ENCODE assay signal across 18 cellular contexts in genomic region chrX:135981662-135982061, GRCh38. TPM values are rescaled to one million over a fixed set of nuclear protein-coding genes. Genes with fewer than 3 reads are reported as not detected.
A peak's percentile ranks its signal among the peaks of the same experiment; 100 is the strongest.
DNase-seq lines count a peak whose midpoint lies in the region; ATAC-seq, FAIRE-seq and TF ChIP-seq lines count a peak whose summit lies in the region.
"Had no signal": no experiment of that assay in that cellular context is flagged by ENCODE, and none has a peak within 500 bp of the region (broad histone marks: within the 10 kb centered on the region; RNA-seq: fewer than 3 reads in every experiment).

No MANE protein-coding gene starts in this region.

- H3K36me3 ChIP-seq in small intestine (ENCODE audit: control insufficient read depth in 2 of 2, insufficient read depth in 2 of 2, low read length in 2 of 2) = no peaks in the 10 kb centered on the region

- CTCF ChIA-PET in CD4-positive, alpha-beta T cell (lab: Charles Lee) = no interaction called here
- CTCF ChIA-PET in activated CD8-positive, alpha-beta T cell treated with anti-CD3 and anti-CD28 coated beads for 36 hours (lab: Charles Lee) = no interaction called here

- H3K27ac Mint-ChIP-seq in CD4-positive, alpha-beta T cell = peak overlapping the region; percentile 89
- peak overlapping the region; percentile 85 for H3K27ac Mint-ChIP-seq in dendritic cell treated with granulocyte-macrophage colony-stimulating factor and Interleukin-4, amounts not matched to agents 40 ng/mL and 50 ng/mL, for 4 days
- H3K27ac Mint-ChIP-seq in activated CD8-positive, alpha-beta T cell treated with anti-CD3 and anti-CD28 coated beads for 36 hours = no peak overlapping the region

- H3K27me3 Mint-ChIP-seq in CD4-positive, alpha-beta T cell = no peaks in the 10 kb centered on the region
- no peaks in the 10 kb centered on the region for H3K27me3 Mint-ChIP-seq in dendritic cell treated with granulocyte-macrophage colony-stimulating factor and Interleukin-4, amounts not matched to agents 40 ng/mL and 50 ng/mL, for 4 days
- H3K27me3 Mint-ChIP-seq in activated CD8-positive, alpha-beta T cell treated with anti-CD3 and anti-CD28 coated beads for 36 hours = no peaks in the 10 kb centered on the region

- FAIRE-seq in small intestine (lab: Jason Lieb, UNC) = no peak

- POLR2A ChIA-PET in CD4-positive, alpha-beta T cell (lab: Charles Lee) = no interaction called here
- POLR2A ChIA-PET in activated CD8-positive, alpha-beta T cell treated with anti-CD3 and anti-CD28 coated beads for 36 hours (lab: Charles Lee) = no interaction called here

- no peak overlapping the region for H3K27ac ChIP-seq in CD4-positive, alpha-beta T cell (ENCODE audit: low read depth, low read length)
- H3K27ac ChIP-seq in small intestine (ENCODE audit: low read depth in 1 of 2, low read length in 1 of 2) = no peak overlapping the region
- H3K27ac ChIP-seq: PC-9 had no signal

- peaks cover 12% of the 10 kb centered on the region for H3K36me3 Mint-ChIP-seq in CD4-positive, alpha-beta T cell (ENCODE audit: low read depth)
- H3K36me3 Mint-ChIP-seq in dendritic cell treated with granulocyte-macrophage colony-stimulating factor and Interleukin-4, amounts not matched to agents 40 ng/mL and 50 ng/mL, for 4 days (ENCODE audit: low read depth) = peaks cover 8% of the 10 kb centered on the region
- H3K36me3 Mint-ChIP-seq in activated CD8-positive, alpha-beta T cell treated with anti-CD3 and anti-CD28 coated beads for 36 hours (ENCODE audit: low read depth) = no peaks in the 10 kb centered on the region

- H3K4me1 Mint-ChIP-seq in CD4-positive, alpha-beta T cell (ENCODE audit: low read depth) = peaks cover 65% of the 10 kb centered on the region
- H3K4me1 Mint-ChIP-seq in dendritic cell treated with granulocyte-macrophage colony-stimulating factor and Interleukin-4, amounts not matched to agents 40 ng/mL and 50 ng/mL, for 4 days (ENCODE audit: low read depth) = peaks cover 42% of the 10 kb centered on the region
- peaks cover 41% of the 10 kb centered on the region for H3K4me1 Mint-ChIP-seq in activated CD8-positive, alpha-beta T cell treated with anti-CD3 and anti-CD28 coated beads for 36 hours (ENCODE audit: low read depth)

- no peak overlapping the region for H3K4me3 ChIP-seq in small intestine (ENCODE audit: low read depth in 1 of 2, low read length in 2 of 2)
- H3K4me3 ChIP-seq: PC-9 had no signal

- H3K9me3 Mint-ChIP-seq in CD4-positive, alpha-beta T cell = no peaks in the 10 kb centered on the region
- no peaks in the 10 kb centered on the region for H3K9me3 Mint-ChIP-seq in dendritic cell treated with granulocyte-macrophage colony-stimulating factor and Interleukin-4, amounts not matched to agents 40 ng/mL and 50 ng/mL, for 4 days
- H3K9me3 Mint-ChIP-seq in activated CD8-positive, alpha-beta T cell treated with anti-CD3 and anti-CD28 coated beads for 36 hours = no peaks in the 10 kb centered on the region

- ATAC-seq in CD4-positive, alpha-beta T cell (ENCODE audit: poor library complexity) = no peak
- ATAC-seq in activated CD8-positive, alpha-beta T cell treated with anti-CD3 and anti-CD28 coated beads for 36 hours = no peak

- no peak for TF ChIP-seq CTCF in CD4-positive, alpha-beta T cell (IDR thresholded peaks at IDR 0.05)
- TF ChIP-seq CTCF in activated CD8-positive, alpha-beta T cell treated with anti-CD3 and anti-CD28 coated beads for 36 hours (IDR thresholded peaks at IDR 0.05) = no peak

- DNase-seq in CD4-positive, alpha-beta T cell = no peak
- peak; percentile 33 for DNase-seq in OCI-M1 (lab: John Stamatoyannopoulos, UW)
- DNase-seq in small intestine = peak; percentile 19
- DNase-seq in activated CD8-positive, alpha-beta T cell treated with anti-CD3 and anti-CD28 coated beads for 36 hours = no peak
- DNase-seq in mucosa of gallbladder (ENCODE audit: low spot score) = no peak
- no peak for DNase-seq in NCI-H1436 treated with DMSO at 0.1 percent for 48 hours (lab: John Stamatoyannopoulos, UW)
- DNase-seq: ACHN, COR-L47, DMS153, EL, GOT3, KG1, NCI-H1105 treated with DMSO at 0.1 percent for 48 hours, NCI-H2029, NCI-H2171 treated with DMSO at 0.1 percent for 48 hours, NCI-H526, PC-9 had no signal

- no peaks in the 10 kb centered on the region for H3K4me1 ChIP-seq in small intestine (ENCODE audit: control insufficient read depth in 2 of 2, insufficient read depth in 1 of 2, low read depth in 1 of 2, low read length in 1 of 2)

- H3K4me3 Mint-ChIP-seq in CD4-positive, alpha-beta T cell = peak overlapping the region; percentile 2
- no peak overlapping the region for H3K4me3 Mint-ChIP-seq in dendritic cell treated with granulocyte-macrophage colony-stimulating factor and Interleukin-4, amounts not matched to agents 40 ng/mL and 50 ng/mL, for 4 days
- H3K4me3 Mint-ChIP-seq in activated CD8-positive, alpha-beta T cell treated with anti-CD3 and anti-CD28 coated beads for 36 hours = no peak overlapping the region

- no peaks in the 10 kb centered on the region for H3K27me3 ChIP-seq in CD4-positive, alpha-beta T cell (ENCODE audit: control insufficient read depth, insufficient read depth, low read length)
- H3K27me3 ChIP-seq in small intestine (ENCODE audit: control insufficient read depth in 2 of 2, insufficient read depth in 2 of 2, low read length in 2 of 2) = no peaks in the 10 kb centered on the region

- intact Hi-C loops in CD4-positive, alpha-beta T cell (cut with DNase I, micrococcal nuclease) = loop anchor here in 1 of 2 experiments (10.0 kb wide), 1 partner anchor 163 kb away; the partner anchor contains the start of gene FHL1
- intact Hi-C loops in dendritic cell treated with granulocyte-macrophage colony-stimulating factor and Interleukin-4, amounts not matched to agents 40 ng/mL and 50 ng/mL, for 4 days (cut with micrococcal nuclease) = loop anchor here (1.0 kb wide), 1 partner anchor 7 kb away; no protein-coding TSS in a partner anchor
- intact Hi-C loops in activated CD8-positive, alpha-beta T cell treated with anti-CD3 and anti-CD28 coated beads for 36 hours (cut with micrococcal nuclease) = no loop called here

- H3K9me3 ChIP-seq in CD4-positive, alpha-beta T cell (ENCODE audit: control insufficient read depth, low read length) = no peaks in the 10 kb centered on the region
- H3K9me3 ChIP-seq in small intestine (ENCODE audit: control insufficient read depth, low read depth) = no peaks in the 10 kb centered on the region

RNA-seq across cellular contexts. Expression of gene SLC9A6, which starts 3.6 kb away (rescaled TPM):
- 10 to 100 TPM; 17.8 to 20.0 TPM for total RNA-seq in CD4-positive, alpha-beta T cell
- 10 to 100 TPM in 1 of 3 donors, 1 to 10 TPM in 2; 7.0 to 10.0 (median 8.3) TPM for polyA plus RNA-seq in small intestine
- 10 to 100 TPM in 1 of 2 experiments, 1 to 10 TPM in 1; 8.7 to 11.3 TPM for total RNA-seq in activated CD8-positive, alpha-beta T cell treated with anti-CD3 and anti-CD28 coated beads for 36 hours
- total RNA-seq in mucosa of gallbladder = 13.3 TPM

RNA-seq across cellular contexts. Expression of gene MMGT1, which starts 7.9 kb away (rescaled TPM):
- 10 to 100 TPM; 36.4 to 37.0 TPM for total RNA-seq in CD4-positive, alpha-beta T cell
- polyA plus RNA-seq in small intestine = 10 to 100 TPM in 1 of 3 donors, 1 to 10 TPM in 2; 2.9 to 14.9 (median 5.1) TPM
- total RNA-seq in activated CD8-positive, alpha-beta T cell treated with anti-CD3 and anti-CD28 coated beads for 36 hours = 10 to 100 TPM; 15.5 to 15.6 TPM
- total RNA-seq in mucosa of gallbladder = 28.1 TPM

Comparison
In these comparisons a context has a peak if more than half of its experiments do, and no peak if none do; other contexts are left out.
1. DNase-seq: peak in OCI-M1 (single experiment) and small intestine (single experiment); none in CD4-positive, alpha-beta T cell (0 of 10), activated CD8-positive, alpha-beta T cell treated with anti-CD3 and anti-CD28 coated beads for 36 hours (single experiment), mucosa of gallbladder (single experiment) and NCI-H1436 treated with DMSO at 0.1 percent for 48 hours (single experiment).